Comparison of ENCODE assay signal across 15 cellular contexts in the genomic region with DNA sequence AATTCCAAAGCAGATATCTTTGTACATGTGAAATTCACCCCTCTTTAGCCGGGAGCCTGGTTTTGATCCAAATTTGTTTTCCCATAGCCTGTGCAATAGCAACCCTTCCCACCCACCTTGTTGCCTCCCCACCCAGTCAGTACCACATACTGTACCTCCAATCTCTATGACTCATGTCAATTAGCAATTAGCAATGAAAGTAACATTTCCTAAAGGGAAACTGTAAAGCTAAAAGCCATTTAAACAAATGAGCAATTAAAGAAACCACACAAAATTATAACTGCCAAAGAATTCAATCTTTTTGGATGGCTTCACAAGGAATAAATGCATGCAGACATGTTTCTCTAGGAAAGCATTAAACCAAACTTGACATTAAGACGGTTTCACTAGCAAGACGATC.
DNase-seq lines count a peak whose midpoint lies in the region; ATAC-seq and TF ChIP-seq lines count a peak whose summit lies in the region.
"Had no signal": no experiment of that assay in that cellular context is flagged by ENCODE, and none has a peak within 500 bp of the region (broad histone marks: within the 10 kb centered on the region; RNA-seq: fewer than 3 reads in every experiment).

No MANE protein-coding gene starts in this region.

- H3K36me3 Mint-ChIP-seq in T-helper 2 cell treated with Interferon-gamma antibody and Interleukin-4, amounts not matched to agents 5 μg/mL and 100 μg/mL, for 36 hours (ENCODE audit: low read depth) = peaks cover 42% of the 10 kb centered on the region
- H3K36me3 Mint-ChIP-seq in activated naive CD8-positive, alpha-beta T cell treated with anti-CD3 and anti-CD28 coated beads for 36 hours = peaks cover 51% of the 10 kb centered on the region
- H3K36me3 Mint-ChIP-seq in osteocyte (ENCODE audit: unreplicated experiment) = peaks cover 2% of the 10 kb centered on the region
- H3K36me3 Mint-ChIP-seq: type B pancreatic cell had no signal

- H3K4me3 Mint-ChIP-seq in T-helper 2 cell treated with Interferon-gamma antibody and Interleukin-4, amounts not matched to agents 5 μg/mL and 100 μg/mL, for 36 hours = peak overlapping the region; percentile 63
- peak overlapping the region; percentile 63 for H3K4me3 Mint-ChIP-seq in activated naive CD8-positive, alpha-beta T cell treated with anti-CD3 and anti-CD28 coated beads for 36 hours
- no peak overlapping the region for H3K4me3 Mint-ChIP-seq in osteocyte (ENCODE audit: unreplicated experiment)
- H3K4me3 Mint-ChIP-seq: type B pancreatic cell had no signal

- ATAC-seq in GM18907 (IDR thresholded peaks at IDR 0.05; ENCODE audit: unreplicated experiment) = no peak
- no peak for ATAC-seq in GM18858 (IDR thresholded peaks at IDR 0.05; ENCODE audit: unreplicated experiment)
- ATAC-seq: left lung had no signal

- no peaks in the 10 kb centered on the region for H3K9me3 Mint-ChIP-seq in T-helper 2 cell treated with Interferon-gamma antibody and Interleukin-4, amounts not matched to agents 5 μg/mL and 100 μg/mL, for 36 hours
- no peaks in the 10 kb centered on the region for H3K9me3 Mint-ChIP-seq in activated naive CD8-positive, alpha-beta T cell treated with anti-CD3 and anti-CD28 coated beads for 36 hours
- peaks cover 14% of the 10 kb centered on the region for H3K9me3 Mint-ChIP-seq in osteocyte (ENCODE audit: unreplicated experiment)
- H3K9me3 Mint-ChIP-seq: type B pancreatic cell had no signal

- peaks cover 65% of the 10 kb centered on the region for H3K4me1 Mint-ChIP-seq in T-helper 2 cell treated with Interferon-gamma antibody and Interleukin-4, amounts not matched to agents 5 μg/mL and 100 μg/mL, for 36 hours (ENCODE audit: low read depth)
- H3K4me1 Mint-ChIP-seq in activated naive CD8-positive, alpha-beta T cell treated with anti-CD3 and anti-CD28 coated beads for 36 hours = peaks cover 75% of the 10 kb centered on the region
- H3K4me1 Mint-ChIP-seq in osteocyte (ENCODE audit: unreplicated experiment) = peaks cover 30% of the 10 kb centered on the region

- H3K27me3 Mint-ChIP-seq in T-helper 2 cell treated with Interferon-gamma antibody and Interleukin-4, amounts not matched to agents 5 μg/mL and 100 μg/mL, for 36 hours (ENCODE audit: low read depth) = no peaks in the 10 kb centered on the region
- H3K27me3 Mint-ChIP-seq in activated naive CD8-positive, alpha-beta T cell treated with anti-CD3 and anti-CD28 coated beads for 36 hours = no peaks in the 10 kb centered on the region
- no peaks in the 10 kb centered on the region for H3K27me3 Mint-ChIP-seq in osteocyte (ENCODE audit: unreplicated experiment)
- H3K27me3 Mint-ChIP-seq: type B pancreatic cell had no signal

- no peak for DNase-seq in T-helper 2 cell treated with Interferon-gamma antibody and Interleukin-4, amounts not matched to agents 5 μg/mL and 100 μg/mL, for 36 hours (ENCODE audit: low spot score)
- DNase-seq in T-helper 2 cell = no peak
- DNase-seq in M059J (ENCODE audit: low read depth) = peak; percentile 55
- no peak for DNase-seq in activated naive CD8-positive, alpha-beta T cell treated with anti-CD3 and anti-CD28 coated beads for 36 hours
- no peak for DNase-seq in osteocyte (ENCODE audit: extremely low spot score, unreplicated experiment)
- no peak for DNase-seq in activated effector memory CD4-positive, alpha-beta T cell treated with anti-CD3 and anti-CD28 coated beads, Interleukin-2, amount 50 U/mL, for 16 hours
- DNase-seq: Caco-2, left lung, MG63, NCI-H2029 treated with DMSO at 0.1 percent for 48 hours, NCI-H82, T-helper 9 cell had no signal

- peak overlapping the region; percentile 92 for H3K27ac Mint-ChIP-seq in T-helper 2 cell treated with Interferon-gamma antibody and Interleukin-4, amounts not matched to agents 5 μg/mL and 100 μg/mL, for 36 hours
- peak overlapping the region; percentile 98 for H3K27ac Mint-ChIP-seq in activated naive CD8-positive, alpha-beta T cell treated with anti-CD3 and anti-CD28 coated beads for 36 hours
- peak overlapping the region; percentile 96 for H3K27ac Mint-ChIP-seq in osteocyte (ENCODE audit: unreplicated experiment)
- H3K27ac Mint-ChIP-seq: type B pancreatic cell had no signal

- TF ChIP-seq CTCF in osteocyte (IDR thresholded peaks at IDR 0.05) = no peak
